Comparison of ENCODE assay signal across 12 cellular contexts in the genomic region with DNA sequence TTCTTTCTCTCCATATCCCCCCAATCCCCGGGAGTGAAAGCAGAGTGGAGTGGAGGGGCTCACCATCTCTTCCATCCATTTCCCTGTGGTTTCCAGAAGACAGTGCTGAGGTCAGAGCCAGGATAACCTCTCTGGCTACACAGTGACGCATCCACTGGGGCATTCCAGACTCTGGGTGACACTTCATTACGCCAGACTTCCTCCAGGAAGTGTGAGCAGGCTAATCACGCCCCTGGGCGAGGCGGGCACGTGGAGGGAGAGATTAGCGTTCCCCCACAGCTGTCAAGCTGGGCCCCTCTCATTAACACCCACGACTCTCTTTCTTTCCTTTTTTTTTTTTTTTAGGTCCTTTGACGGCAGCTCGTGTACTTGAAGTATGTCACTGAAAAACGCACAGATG.
DNase-seq lines count a peak whose midpoint lies in the region; ATAC-seq, FAIRE-seq and TF ChIP-seq lines count a peak whose summit lies in the region.
"Had no signal": no experiment of that assay in that cellular context is flagged by ENCODE, and none has a peak within 500 bp of the region (broad histone marks: within the 10 kb centered on the region; RNA-seq: fewer than 3 reads in every experiment).

No MANE protein-coding gene starts in this region.

- DNase-seq in EH (ENCODE audit: low read depth) (peak; percentile 84), NCI-H524 (lab: John Stamatoyannopoulos, UW) (peak; percentile 28 to 57), endothelial cell of umbilical vein (ENCODE audit: low read depth, low spot score) (peak; percentile 73), osteoblast (ENCODE audit: insufficient read length, low spot score, missing footprints) (peak; percentile 70), D341Med (ENCODE audit: low spot score) (no peak), SHP77 treated with DMSO at 0.1 percent for 48 hours (lab: John Stamatoyannopoulos, UW) (no peak), cerebellar cortex (ENCODE audit: low spot score) (no peak)
- DNase-seq: NCI-H1105, ovary had no signal

- no peak overlapping the region for H3K9ac ChIP-seq in endothelial cell of umbilical vein (replicated peaks; ENCODE audit: extremely low read depth, insufficient read depth, low read length)

- POLR2A ChIA-PET in endothelial cell of umbilical vein (lab: Charles Lee): no interaction called here

- H3K4me3 ChIP-seq in endothelial cell of umbilical vein (replicated peaks in 1 of 3; ENCODE audit: insufficient read depth in 1 of 3, low read depth in 1 of 3, low read length in 3 of 3) (no peak overlapping the region), osteoblast (ENCODE audit: insufficient read depth, low read length) (no peak overlapping the region)
- H3K4me3 ChIP-seq: ascending aorta, ovary had no signal

- no peaks in the 10 kb centered on the region for H4K20me1 ChIP-seq in endothelial cell of umbilical vein (replicated peaks; ENCODE audit: control insufficient read depth, extremely low read depth, insufficient read depth, low read length)
- H4K20me1 ChIP-seq in osteoblast (ENCODE audit: insufficient read depth, low read length): no peaks in the 10 kb centered on the region

- no peak for TF ChIP-seq POLR2A in endothelial cell of umbilical vein (IDR thresholded peaks at IDR 0.05; ENCODE audit: low read depth, low read length)

- no peaks in the 10 kb centered on the region for H3K79me2 ChIP-seq in endothelial cell of umbilical vein (ENCODE audit: control insufficient read depth, insufficient read depth, low read length)
- H3K79me2 ChIP-seq in osteoblast (ENCODE audit: insufficient read depth, low read length): no peaks in the 10 kb centered on the region

- dilution Hi-C loops in endothelial cell of umbilical vein (cut with MboI; ENCODE audit: extremely low pct_ligation_motif_present, low sequenced_read_pairs): no loop called here

- no peaks in the 10 kb centered on the region for H3K9me3 ChIP-seq in endothelial cell of umbilical vein (replicated peaks; ENCODE audit: control insufficient read depth, insufficient read depth, low read length)
- H3K9me3 ChIP-seq in osteoblast (ENCODE audit: low read depth, low read length): no peaks in the 10 kb centered on the region
- H3K9me3 ChIP-seq: ascending aorta, ovary had no signal

- H3K27me3 ChIP-seq in endothelial cell of umbilical vein (ENCODE audit: control insufficient read depth in 2 of 2, insufficient read depth in 2 of 2, low read length in 2 of 2): no peaks in the 10 kb centered on the region
- H3K27me3 ChIP-seq in osteoblast (ENCODE audit: insufficient read depth, low read length): no peaks in the 10 kb centered on the region
- H3K27me3 ChIP-seq: ascending aorta, ovary had no signal

- FAIRE-seq in endothelial cell of umbilical vein (lab: Jason Lieb, UNC): peak; percentile 81
- FAIRE-seq: TTC549 had no signal

- no TSS peak for BruUV-seq in endothelial cell of umbilical vein (replicated peaks; lab: Mats Ljungman, UMichigan)

- CTCF ChIA-PET in endothelial cell of umbilical vein (lab: Charles Lee): interaction anchor here (0.8 kb wide), 1 partner anchor 10 kb away, joined by 3 read pairs; no protein-coding TSS in a partner anchor

- peaks cover 13% of the 10 kb centered on the region for H3K4me1 ChIP-seq in endothelial cell of umbilical vein (ENCODE audit: control insufficient read depth, extremely low read depth, insufficient read depth, low read length)
- H3K4me1 ChIP-seq in osteoblast (ENCODE audit: insufficient read depth, low read length): peaks cover 36% of the 10 kb centered on the region

- H3K27ac ChIP-seq in endothelial cell of umbilical vein (ENCODE audit: insufficient read depth, low read depth, low read length): peak overlapping the region; percentile 55
- H3K27ac ChIP-seq in osteoblast (ENCODE audit: low read depth, low read length): no peak overlapping the region
- H3K27ac ChIP-seq: ascending aorta, ovary had no signal

- H3K4me2 ChIP-seq in endothelial cell of umbilical vein (ENCODE audit: insufficient read depth, low read length) (no peak overlapping the region), osteoblast (ENCODE audit: insufficient read depth, low read length) (no peak overlapping the region)

- no peak for TF ChIP-seq CTCF in endothelial cell of umbilical vein (IDR thresholded peaks at IDR 0.05; ENCODE audit: extremely low read depth in 1 of 2, insufficient read depth in 1 of 2, low read depth in 1 of 2, low read length in 2 of 2)
- no peak for TF ChIP-seq CTCF in osteoblast (IDR thresholded peaks at IDR 0.05; ENCODE audit: extremely low read depth, low read depth, low read length)

- H3K36me3 ChIP-seq in endothelial cell of umbilical vein (ENCODE audit: control insufficient read depth in 2 of 2, extremely low read depth in 1 of 2, insufficient read depth in 2 of 2, low read length in 2 of 2): no peaks in the 10 kb centered on the region
- H3K36me3 ChIP-seq in osteoblast (ENCODE audit: insufficient read depth, low read length): no peaks in the 10 kb centered on the region
- H3K36me3 ChIP-seq: ascending aorta, ovary had no signal

- H3K9me1 ChIP-seq in endothelial cell of umbilical vein (replicated peaks; ENCODE audit: control insufficient read depth, extremely low read depth, insufficient read depth, low read length): no peaks in the 10 kb centered on the region

- H2AFZ ChIP-seq in endothelial cell of umbilical vein (ENCODE audit: low read depth, low read length) (no peak overlapping the region), osteoblast (ENCODE audit: low read length) (no peak overlapping the region)

- ATAC-seq in HG03457 (IDR thresholded peaks at IDR 0.05; ENCODE audit: unreplicated experiment): no peak

- intact Hi-C loops in endothelial cell of umbilical vein (cut with micrococcal nuclease): loop anchor here (1.0 kb wide), 1 partner anchor 12 kb away; no protein-coding TSS in a partner anchor

TF ChIP-seq in endothelial cell of umbilical vein, 7 proteins besides CTCF, POLR2A, EP300 and RAD21:
- TF ChIP-seq GATA2 (IDR thresholded peaks at IDR 0.05; ENCODE audit: insufficient read depth, insufficient read length, low read depth, low read length) (peak; percentile 80), MYC (IDR thresholded peaks at IDR 0.05; ENCODE audit: low read depth, low read length) (peak; percentile 91), JUN (IDR thresholded peaks at IDR 0.05; ENCODE audit: borderline replicate concordance, insufficient read depth, insufficient read length, low read depth) (peak; percentile 51), POLR2AphosphoS5 (IDR thresholded peaks at IDR 0.05; ENCODE audit: insufficient read depth, low read depth, low read length) (peak; percentile 86), FOS (IDR thresholded peaks at IDR 0.05; ENCODE audit: borderline replicate concordance, insufficient read depth, low read length) (peak; percentile 96), EZH2 (IDR thresholded peaks at IDR 0.05; ENCODE audit: borderline replicate concordance, low read depth, low read length, severe bottlenecking) (no peak)
- TF ChIP-seq, protein P1, sequence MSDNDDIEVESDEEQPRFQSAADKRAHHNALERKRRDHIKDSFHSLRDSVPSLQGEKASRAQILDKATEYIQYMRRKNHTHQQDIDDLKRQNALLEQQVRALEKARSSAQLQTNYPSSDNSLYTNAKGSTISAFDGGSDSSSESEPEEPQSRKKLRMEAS (IDR thresholded peaks at IDR 0.05; ENCODE audit: insufficient read depth, insufficient read length): peak; percentile 88
TF ChIP-seq in endothelial cell of umbilical vein: peak in this region for 6.

Comparison
In these comparisons a context has a peak if more than half of its experiments do, and no peak if none do; other contexts are left out.
1. DNase-seq: peak in EH (single experiment), NCI-H524 (2 of 2), endothelial cell of umbilical vein (single experiment) and osteoblast (single experiment); none in D341Med (single experiment), SHP77 treated with DMSO at 0.1 percent for 48 hours (single experiment) and cerebellar cortex (single experiment).